11 cellular contexts compared by ENCODE assay signal in the genomic region with DNA sequence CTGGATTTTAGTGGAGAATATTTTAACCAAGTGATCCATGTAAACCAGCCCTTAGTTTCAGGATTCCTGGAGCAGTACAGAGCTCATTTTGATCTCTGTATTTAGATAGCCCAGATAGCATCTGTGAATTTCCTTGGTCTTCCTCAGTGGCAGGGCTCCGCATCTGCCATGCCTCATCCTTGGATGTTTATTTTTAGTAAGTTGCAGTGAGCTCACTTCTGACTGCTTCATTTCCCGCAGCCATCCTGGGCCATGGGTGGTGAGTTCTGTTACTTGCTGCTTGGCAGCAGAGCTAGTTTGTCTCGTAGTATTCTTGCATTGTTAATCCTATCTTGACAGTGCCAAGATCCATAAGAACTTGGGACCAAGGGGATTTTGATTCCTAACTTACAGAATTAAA. TPM values are rescaled to one million over a fixed set of nuclear protein-coding genes. Genes with fewer than 3 reads are reported as not detected.
DNase-seq lines count a peak whose midpoint lies in the region; ATAC-seq and TF ChIP-seq lines count a peak whose summit lies in the region.
"Had no signal": no experiment of that assay in that cellular context is flagged by ENCODE, and none has a peak within 500 bp of the region (broad histone marks: within the 10 kb centered on the region; RNA-seq: fewer than 3 reads in every experiment).

No MANE protein-coding gene starts in this region.

- TF ChIP-seq POLR2A in uterus (IDR thresholded peaks at IDR 0.05) = no peak

- no peak for ATAC-seq in GM21619 (IDR thresholded peaks at IDR 0.05; ENCODE audit: unreplicated experiment)
- no peak for ATAC-seq in HG02970 (IDR thresholded peaks at IDR 0.05; ENCODE audit: low FRiP score, unreplicated experiment)
- ATAC-seq: naive thymus-derived CD8-positive, alpha-beta T cell had no signal

- H4K8ac ChIP-seq in mesendoderm (ENCODE audit: low read depth, low read length) = no peak overlapping the region

- H3K23ac ChIP-seq in mesendoderm (ENCODE audit: low read length) = no peak overlapping the region

- H3K4me1 Mint-ChIP-seq in MCF 10A (ENCODE audit: insufficient read depth, unreplicated experiment) = peaks cover 17% of the 10 kb centered on the region

- H3K36me3 ChIP-seq in mammary epithelial cell (ENCODE audit: insufficient read depth, low read length) (peaks cover 21% of the 10 kb centered on the region), mesendoderm (ENCODE audit: control insufficient read depth, insufficient read depth, low read length) (peaks cover 15% of the 10 kb centered on the region), uterus (no peaks in the 10 kb centered on the region)

- WGBS in mammary epithelial cell (ENCODE audit: low coverage, missing lambda C conversion rate) = 70% methylated on average over 3 of the region's 3 CpGs
- WGBS in mesendoderm (ENCODE audit: extremely low coverage, insufficient coverage, low lambda C conversion rate) = no CpG with 5 or more reads among the region's 3 CpGs

- BruUV-seq in MCF 10A (replicated peaks; lab: Mats Ljungman, UMichigan) = no TSS peak
- BruUV-seq in mammary epithelial cell (replicated peaks; lab: Mats Ljungman, UMichigan) = no TSS peak

- peaks cover 73% of the 10 kb centered on the region for H3K36me3 Mint-ChIP-seq in MCF 10A (ENCODE audit: insufficient read depth, unreplicated experiment)

- H3K79me1 ChIP-seq in mesendoderm (ENCODE audit: low read length) = peaks cover 6% of the 10 kb centered on the region

- POLR2A ChIA-PET in MCF 10A (lab: Yijun Ruan, JAX) = interaction anchor here (0.7 to 3.7 kb wide), 5 partner anchors 8 to 190 kb away, joined by 3 to 39 read pairs (median 4); a partner anchor contains a TSS

- H2AK5ac ChIP-seq in mesendoderm (ENCODE audit: low read length) = no peak overlapping the region

- no peak overlapping the region for H3K4ac ChIP-seq in mesendoderm (ENCODE audit: low read depth, low read length)

- no peaks in the 10 kb centered on the region for H3K27me3 ChIP-seq in mammary epithelial cell (ENCODE audit: insufficient read depth, low read length)
- H3K27me3 ChIP-seq in mesendoderm (ENCODE audit: insufficient read depth, low read length, poor library complexity) = no peaks in the 10 kb centered on the region
- no peaks in the 10 kb centered on the region for H3K27me3 ChIP-seq in uterus
- H3K27me3 ChIP-seq: BE2C had no signal

- H3K9me3 ChIP-seq in mammary epithelial cell (replicated peaks; ENCODE audit: insufficient read depth, low read length) (no peaks in the 10 kb centered on the region), uterus (no peaks in the 10 kb centered on the region)
- H3K9me3 ChIP-seq: BE2C had no signal

- H3K56ac ChIP-seq in mesendoderm (ENCODE audit: low read length) = no peak overlapping the region

- H3K4me1 ChIP-seq in mammary epithelial cell (ENCODE audit: insufficient read depth, low read length) (peaks cover 27% of the 10 kb centered on the region), mesendoderm (ENCODE audit: control insufficient read depth, low read depth, low read length) (no peaks in the 10 kb centered on the region), uterus (peaks cover 8 to 18% of the 10 kb centered on the region in 2 donors)

- no peak overlapping the region for H3K4me3 Mint-ChIP-seq in MCF 10A (ENCODE audit: unreplicated experiment)
- H3K4me3 Mint-ChIP-seq: naive thymus-derived CD8-positive, alpha-beta T cell had no signal

- TF ChIP-seq CTCF in MCF 10A (IDR thresholded peaks at IDR 0.05; ENCODE audit: unreplicated experiment) (no peak), mammary epithelial cell (conservative IDR thresholded peaks at IDR 0.05 in 1 of 2, IDR thresholded peaks at IDR 0.05 in 1 of 2; ENCODE audit: extremely low read depth in 1 of 2, insufficient read depth in 1 of 2, low read depth in 1 of 2, low read length in 2 of 2) (no peak), choroid plexus epithelial cell (conservative IDR thresholded peaks at IDR 0.05; ENCODE audit: low read depth, low read length) (no peak), uterus (IDR thresholded peaks at IDR 0.05) (no peak)

- DNase-seq in MCF 10A (ENCODE audit: unreplicated experiment) = peak; percentile 23
- no peak for DNase-seq in mammary epithelial cell
- peak; percentile 84 for DNase-seq in choroid plexus epithelial cell (ENCODE audit: low read depth)
- DNase-seq in mesendoderm = peak; percentile 16
- DNase-seq in uterus = no peak
- no peak for DNase-seq in stimulated activated CD4-positive, alpha-beta T cell treated with anti-CD3 and anti-CD28 coated beads, Interleukin-2, amount 100 ng/mL, for 48 hours
- DNase-seq: BE2C; naive thymus-derived CD8-positive, alpha-beta T cell; NCI-H1105 treated with DMSO at 0.1 percent for 48 hours had no signal

- in situ Hi-C loops in mammary epithelial cell (cut with MboI; ENCODE audit: low sequenced_read_pairs in 2 of 2) = no loop called here

- H3K79me2 ChIP-seq in mammary epithelial cell (ENCODE audit: insufficient read depth, low read length) (peaks cover 50% of the 10 kb centered on the region), mesendoderm (ENCODE audit: control insufficient read depth, insufficient read depth, low read length) (no peaks in the 10 kb centered on the region)

- CTCF ChIA-PET in MCF 10A (lab: Yijun Ruan, JAX) (interaction anchor here (0.6 to 2.3 kb wide), 4 partner anchors 33 to 139 kb away, joined by 3 to 12 read pairs (median 5); no protein-coding TSS in a partner anchor), mammary epithelial cell (lab: Charles Lee; ENCODE audit: low non-redundant PET) (no interaction called here)

- no peak overlapping the region for H4K5ac ChIP-seq in mesendoderm (ENCODE audit: low read length)

- no peak overlapping the region for H2AFZ ChIP-seq in mammary epithelial cell (ENCODE audit: low read depth, low read length)

- no peak overlapping the region for H2BK15ac ChIP-seq in mesendoderm (replicated peaks; ENCODE audit: low read depth)

- dilution Hi-C loops in mammary epithelial cell (cut with HindIII; ENCODE audit: low sequenced_read_pairs) = no loop called here

- H3K4me2 ChIP-seq in mammary epithelial cell (ENCODE audit: insufficient read depth, low read depth, low read length) = no peak overlapping the region
- H3K4me2 ChIP-seq in mesendoderm (ENCODE audit: low read length) = no peak overlapping the region

- no peak overlapping the region for H2BK5ac ChIP-seq in mesendoderm (ENCODE audit: low read length)

- no peak overlapping the region for H3K27ac ChIP-seq in mammary epithelial cell (ENCODE audit: insufficient read depth, low read depth, low read length)
- H3K27ac ChIP-seq in mesendoderm (ENCODE audit: low read depth, low read length) = no peak overlapping the region
- H3K27ac ChIP-seq in uterus = peak overlapping the region; percentile 26 to 71

- H3K9me3 Mint-ChIP-seq in MCF 10A (ENCODE audit: unreplicated experiment) = no peaks in the 10 kb centered on the region
- H3K9me3 Mint-ChIP-seq: naive thymus-derived CD8-positive, alpha-beta T cell had no signal

- no peak overlapping the region for H3K27ac Mint-ChIP-seq in MCF 10A (ENCODE audit: low read depth, unreplicated experiment)

- no peak overlapping the region for H3K9ac ChIP-seq in mammary epithelial cell (ENCODE audit: insufficient read depth, low read length)
- no peak overlapping the region for H3K9ac ChIP-seq in mesendoderm (ENCODE audit: low read length)

- H3K4me3 ChIP-seq in mammary epithelial cell (replicated peaks in 1 of 3; ENCODE audit: insufficient read depth in 1 of 3, low read depth in 2 of 3, low read length in 3 of 3) = no peak overlapping the region
- H3K4me3 ChIP-seq in choroid plexus epithelial cell (ENCODE audit: low read depth, low read length) = no peak overlapping the region
- H3K4me3 ChIP-seq in mesendoderm (ENCODE audit: low read length) = no peak overlapping the region
- H3K4me3 ChIP-seq in uterus = no peak overlapping the region

- H4K20me1 ChIP-seq in mammary epithelial cell (ENCODE audit: insufficient read depth, low read length) = no peaks in the 10 kb centered on the region

- H2BK120ac ChIP-seq in mesendoderm (ENCODE audit: low read depth, low read length) = no peak overlapping the region

- no peaks in the 10 kb centered on the region for H3K27me3 Mint-ChIP-seq in MCF 10A (ENCODE audit: insufficient read depth, unreplicated experiment)
- H3K27me3 Mint-ChIP-seq: naive thymus-derived CD8-positive, alpha-beta T cell had no signal

- intact Hi-C loops in MCF 10A (cut with micrococcal nuclease) = no loop called here
- intact Hi-C loops in mammary epithelial cell (cut with micrococcal nuclease) = loop anchor here (2.0 kb wide), 1 partner anchor 32 kb away; no protein-coding TSS in a partner anchor
- intact Hi-C loops in uterus (cut with DNase I; ENCODE audit: low total_unique reads) = no loop called here

- H3K18ac ChIP-seq in mesendoderm (ENCODE audit: low read length) = no peak overlapping the region

RNA-seq across cellular contexts. Expression of a gene that starts 33.7 kb away (rescaled TPM):
- total RNA-seq in MCF 10A (2022) (127 TPM in 2 replicates), mammary epithelial cell (100 to 1,000 TPM; 123 to 203 TPM), uterus (100 to 1,000 TPM; 172 to 301 (median 207) TPM)
- polyA plus RNA-seq in mammary epithelial cell = 134 TPM
- polyA minus RNA-seq in mammary epithelial cell = 98.4 TPM
- polyA plus RNA-seq in mesendoderm (2013, experiment 1 of 2) = 99.3 TPM
- polyA plus RNA-seq in mesendoderm (2013, experiment 2 of 2) = 99.2 TPM

RNA-seq across cellular contexts. Expression of a gene that starts 45.1 kb away (rescaled TPM):
- total RNA-seq in MCF 10A (2022) (3.4 and 4.4 TPM in 2 replicates), mammary epithelial cell (1 to 10 TPM; 5.6 to 6.2 TPM), uterus (10 to 100 TPM in 2 of 4 donors, 1 to 10 TPM in 1, under 1 TPM in 1; 0.59 to 16.9 (median 7.4) TPM)
- 3.0 TPM for polyA plus RNA-seq in mammary epithelial cell
- not detected for polyA minus RNA-seq in mammary epithelial cell
- polyA plus RNA-seq in mesendoderm (2013, experiment 1 of 2) = 7.0 TPM
- polyA plus RNA-seq in mesendoderm (2013, experiment 2 of 2) = 7.3 TPM

Comparison
In these comparisons a context has a peak if more than half of its experiments do, and no peak if none do; other contexts are left out.
1. DNase-seq: peak in MCF 10A (single experiment), choroid plexus epithelial cell (single experiment) and mesendoderm (single experiment); none in mammary epithelial cell (single experiment), uterus (0 of 2) and stimulated activated CD4-positive, alpha-beta T cell treated with anti-CD3 and anti-CD28 coated beads, Interleukin-2, amount 100 ng/mL, for 48 hours (0 of 2).
2. H3K27ac ChIP-seq: peak in uterus (2 of 2); none in mammary epithelial cell (single experiment) and mesendoderm (single experiment).